28 cellular contexts compared by ENCODE assay signal in genomic region chr20:10466855-10467254, GRCh38. TPM values are rescaled to one million over a fixed set of nuclear protein-coding genes. Genes with fewer than 3 reads are reported as not detected.
DNase-seq lines count a peak whose midpoint lies in the region; ATAC-seq and TF ChIP-seq lines count a peak whose summit lies in the region.
"Had no signal": no experiment of that assay in that cellular context is flagged by ENCODE, and none has a peak within 500 bp of the region (broad histone marks: within the 10 kb centered on the region; RNA-seq: fewer than 3 reads in every experiment).

No MANE protein-coding gene starts in this region.

- no peaks in the 10 kb centered on the region for H3K36me3 Mint-ChIP-seq in T-helper 17 cell (ENCODE audit: low read depth)

- H3K4me2 ChIP-seq in fibroblast of lung (ENCODE audit: extremely low read depth, insufficient read depth, low read length) (peak overlapping the region; percentile 32), trophoblast cell (ENCODE audit: low read length) (no peak overlapping the region)
- H3K4me2 ChIP-seq: SK-N-SH had no signal

- H3K27ac ChIP-seq in fibroblast of lung (ENCODE audit: insufficient read depth, low read length) (no peak overlapping the region), trophoblast cell (ENCODE audit: low read depth, low read length) (peak overlapping the region; percentile 57)
- H3K27ac ChIP-seq: colonic mucosa, epithelial cell of prostate had no signal

- no peak overlapping the region for H4K8ac ChIP-seq in trophoblast cell (ENCODE audit: low read depth, low read length)

- H3K18ac ChIP-seq in trophoblast cell (ENCODE audit: low read length): no peak overlapping the region

- no peak overlapping the region for H3K14ac ChIP-seq in trophoblast cell (ENCODE audit: low read length)

- H3K27me3 ChIP-seq in fibroblast of lung (ENCODE audit: control insufficient read depth, insufficient read depth, low read length): no peaks in the 10 kb centered on the region
- H3K27me3 ChIP-seq in trophoblast cell (ENCODE audit: insufficient read depth, low read length): no peaks in the 10 kb centered on the region
- H3K27me3 ChIP-seq: colonic mucosa, gastroesophageal sphincter had no signal

- H3K4me3 Mint-ChIP-seq in T-helper 17 cell: no peak overlapping the region
- H3K4me3 Mint-ChIP-seq: activated CD8-positive, alpha-beta T cell treated with anti-CD3 and anti-CD28 coated beads, Interleukin-2, amount 10 ng/mL, durations not matched to agents 7 days and 5 days; activated naive CD4-positive, alpha-beta T cell treated with anti-CD3 and anti-CD28 coated beads for 36 hours; activated T-cell treated with anti-CD3 and anti-CD28 coated beads, Interleukin-2, amount 50 U/mL, for 24 hours; CD4-positive, CD25-positive, alpha-beta regulatory T cell; immature natural killer cell; naive B cell had no signal

- H4K12ac ChIP-seq in trophoblast cell (ENCODE audit: low read depth, low read length): no peak overlapping the region

- H4K20me1 ChIP-seq in fibroblast of lung (ENCODE audit: control insufficient read depth, extremely low read depth, insufficient read depth, low read length): no peaks in the 10 kb centered on the region

- no peak overlapping the region for H3K23ac ChIP-seq in trophoblast cell (ENCODE audit: low read length)

- H3K4me3 ChIP-seq in fibroblast of lung (replicated peaks in 1 of 4; ENCODE audit: control extremely low read depth in 1 of 4, insufficient read depth in 1 of 4, low read depth in 3 of 4, low read length in 4 of 4) (no peak overlapping the region), trophoblast cell (ENCODE audit: low read depth, low read length) (no peak overlapping the region)
- H3K4me3 ChIP-seq: colonic mucosa, gastroesophageal sphincter, lung, PC-9 had no signal

- peak overlapping the region; percentile 32 for H3K27ac Mint-ChIP-seq in T-helper 17 cell
- H3K27ac Mint-ChIP-seq: activated CD8-positive, alpha-beta T cell treated with anti-CD3 and anti-CD28 coated beads, Interleukin-2, amount 10 ng/mL, durations not matched to agents 7 days and 5 days; activated naive CD4-positive, alpha-beta T cell treated with anti-CD3 and anti-CD28 coated beads for 36 hours; activated T-cell treated with anti-CD3 and anti-CD28 coated beads, Interleukin-2, amount 50 U/mL, for 24 hours; immature natural killer cell; naive B cell had no signal

- no peak for TF ChIP-seq CTCF in fibroblast of lung (conservative IDR thresholded peaks at IDR 0.05 in 1 of 2, IDR thresholded peaks at IDR 0.05 in 1 of 2; ENCODE audit: low read depth in 1 of 2, low read length in 2 of 2)

- H3K9me3 ChIP-seq in T-helper 17 cell (ENCODE audit: control insufficient read depth, low read length, poor library complexity, severe bottlenecking) (no peaks in the 10 kb centered on the region), fibroblast of lung (ENCODE audit: control insufficient read depth, insufficient read depth, low read depth, low read length) (no peaks in the 10 kb centered on the region), trophoblast cell (ENCODE audit: insufficient read depth, low read depth, low read length) (no peaks in the 10 kb centered on the region)
- H3K9me3 ChIP-seq: colonic mucosa, gastroesophageal sphincter, SK-N-SH had no signal

- H3K36me3 ChIP-seq in fibroblast of lung (ENCODE audit: control insufficient read depth, insufficient read depth, low read length) (no peaks in the 10 kb centered on the region), trophoblast cell (ENCODE audit: control insufficient read depth in 1 of 2, insufficient read depth in 2 of 2, low read length in 2 of 2) (peaks cover 0 to 1% of the 10 kb centered on the region in 2 experiments)
- H3K36me3 ChIP-seq: colonic mucosa, gastroesophageal sphincter had no signal

- H2BK120ac ChIP-seq in trophoblast cell (ENCODE audit: insufficient read depth, low read length, poor library complexity): no peak overlapping the region

- no peak overlapping the region for H2BK12ac ChIP-seq in trophoblast cell (ENCODE audit: low read length)

- ATAC-seq in T-helper 17 cell (no peak), HG03571 (IDR thresholded peaks at IDR 0.05; ENCODE audit: unreplicated experiment) (no peak)
- ATAC-seq: activated CD8-positive, alpha-beta T cell treated with anti-CD3 and anti-CD28 coated beads, Interleukin-2, amount 10 ng/mL, durations not matched to agents 7 days and 5 days; gastroesophageal sphincter had no signal

- no peaks in the 10 kb centered on the region for H3K27me3 Mint-ChIP-seq in T-helper 17 cell
- H3K27me3 Mint-ChIP-seq: activated T-cell treated with anti-CD3 and anti-CD28 coated beads, Interleukin-2, amount 50 U/mL, for 24 hours; CD4-positive, CD25-positive, alpha-beta regulatory T cell; naive B cell had no signal

- H3K79me1 ChIP-seq in trophoblast cell (ENCODE audit: low read length): peaks cover 10% of the 10 kb centered on the region

- H3K9ac ChIP-seq in fibroblast of lung (ENCODE audit: insufficient read depth, low read length) (no peak overlapping the region), trophoblast cell (ENCODE audit: low read length) (no peak overlapping the region)
- H3K9ac ChIP-seq: SK-N-SH had no signal

- H3K4me1 ChIP-seq in fibroblast of lung (ENCODE audit: control insufficient read depth, extremely low read depth, insufficient read depth, low read length): no peaks in the 10 kb centered on the region
- peaks cover 9 to 18% of the 10 kb centered on the region in 2 experiments for H3K4me1 ChIP-seq in trophoblast cell (ENCODE audit: control insufficient read depth in 1 of 2, insufficient read depth in 2 of 2, low read length in 2 of 2)
- H3K4me1 ChIP-seq: colonic mucosa had no signal

- H4K91ac ChIP-seq in trophoblast cell (ENCODE audit: low read depth, low read length): no peak overlapping the region

- no CpG with 5 or more reads among the region's 3 CpGs for WGBS in trophoblast cell (ENCODE audit: extremely low coverage, insufficient coverage, insufficient read length)

- peaks cover 15% of the 10 kb centered on the region for H3K4me1 Mint-ChIP-seq in T-helper 17 cell

- peak; percentile 80 for DNase-seq in COLO829 (ENCODE audit: low spot score)
- no peak for DNase-seq in T-helper 17 cell
- DNase-seq in fibroblast of lung (ENCODE audit: low read depth in 2 of 2): no peak
- DNase-seq in trophoblast cell: no peak
- DNase-seq in AG08395 (ENCODE audit: low spot score): no peak
- no peak for DNase-seq in stimulated activated CD4-positive, alpha-beta T cell treated with anti-CD3 and anti-CD28 coated beads, Interleukin-4, amount 100 ng/mL, for 4 hours
- DNase-seq in GDM1 (lab: John Stamatoyannopoulos, UW): no peak
- DNase-seq: activated CD8-positive, alpha-beta T cell treated with anti-CD3 and anti-CD28 coated beads, Interleukin-2, amount 10 ng/mL, durations not matched to agents 7 days and 5 days; activated naive CD4-positive, alpha-beta T cell treated with anti-CD3 and anti-CD28 coated beads for 36 hours; activated T-cell treated with anti-CD3 and anti-CD28 coated beads, Interleukin-2, amount 50 U/mL, for 24 hours; aorta; CD4-positive, CD25-positive, alpha-beta regulatory T cell; colonic mucosa; immature natural killer cell; KBM-7; MV-4-11; naive B cell; NCI-H187 treated with DMSO at 0.1 percent for 48 hours; NCI-H345; PC-9; SK-N-SH; small intestine; stimulated activated CD4-positive, alpha-beta T cell treated with anti-CD3 and anti-CD28 coated beads, Interleukin-4, amount 100 ng/mL, for 1 hour; T1000 had no signal

- no peak overlapping the region for H2AFZ ChIP-seq in fibroblast of lung (ENCODE audit: low read length)
- H2AFZ ChIP-seq in trophoblast cell (ENCODE audit: insufficient read depth, low read length, poor library complexity): no peak overlapping the region
- H2AFZ ChIP-seq: PC-9 had no signal

- H3K4ac ChIP-seq in trophoblast cell (ENCODE audit: low read depth, low read length): no peak overlapping the region

- H3K79me2 ChIP-seq in fibroblast of lung (ENCODE audit: control insufficient read depth, insufficient read depth, low read length): no peaks in the 10 kb centered on the region
- no peaks in the 10 kb centered on the region for H3K79me2 ChIP-seq in trophoblast cell (ENCODE audit: control insufficient read depth, insufficient read depth, low read length, poor library complexity)

- no peak overlapping the region for H2AK5ac ChIP-seq in trophoblast cell (ENCODE audit: low read length)

- no peak overlapping the region for H2BK5ac ChIP-seq in trophoblast cell (ENCODE audit: low read depth, low read length, poor library complexity)

RNA-seq across cellular contexts. Expression of gene SLX4IP, which starts 31.8 kb away (rescaled TPM):
- total RNA-seq in T-helper 17 cell (1 to 10 TPM; 4.0 to 4.6 TPM), fibroblast of lung (4.4 and 8.1 TPM in 2 replicates)
- 1.6 and 1.9 TPM in 2 replicates for polyA plus RNA-seq in fibroblast of lung
- 1.3 and 1.4 TPM in 2 replicates for polyA plus RNA-seq in fibroblast of lung (2012)
- 3.0 and 3.1 TPM in 2 replicates for polyA minus RNA-seq in fibroblast of lung (ENCODE audit: low replicate concordance)
- polyA plus RNA-seq in trophoblast cell (2013): 2.7 and 3.0 TPM in 2 replicates

RNA-seq across cellular contexts. Expression of gene MKKS, which starts 32.8 kb away (rescaled TPM):
- total RNA-seq in T-helper 17 cell (1 to 10 TPM; 4.7 to 5.0 TPM), fibroblast of lung (5.9 and 6.4 TPM in 2 replicates)
- 13.1 and 13.5 TPM in 2 replicates for polyA plus RNA-seq in fibroblast of lung
- 7.9 and 9.6 TPM in 2 replicates for polyA plus RNA-seq in fibroblast of lung (2012)
- polyA minus RNA-seq in fibroblast of lung (ENCODE audit: low replicate concordance): 4.0 and 4.4 TPM in 2 replicates
- polyA plus RNA-seq in trophoblast cell (2013): 7.3 and 7.7 TPM in 2 replicates
